In genomic region chr7:711967-712600, GRCh38 we compare ENCODE assay signal across 1 cellular context.
TF ChIP-seq lines count a peak whose summit lies in the region.

No MANE protein-coding gene starts in this region.

TF ChIP-seq in HepG2, 621 proteins besides CTCF, POLR2A, EP300 and RAD21 (continued from another document):
- TF ChIP-seq CHD2 (IDR thresholded peaks at IDR 0.05; ENCODE audit: low read depth, low read length) (no peak), CREB1 (IDR thresholded peaks at IDR 0.05) (no peak), CREB1 (CRISPR knock-in tag; IDR thresholded peaks at IDR 0.05) (no peak), DNMT3B (CRISPR knock-in tag; conservative IDR thresholded peaks at IDR 0.05) (no peak), RNF2 (conservative IDR thresholded peaks at IDR 0.05; ENCODE audit: low read depth) (no peak), KAT8 (CRISPR knock-in tag; IDR thresholded peaks at IDR 0.05) (no peak), ZNF260 (CRISPR knock-in tag; IDR thresholded peaks at IDR 0.05; ENCODE audit: borderline replicate concordance, low read depth) (no peak), CENPX (CRISPR knock-in tag; IDR thresholded peaks at IDR 0.05) (no peak), ZNF350 (CRISPR knock-in tag; IDR thresholded peaks at IDR 0.05; ENCODE audit: borderline replicate concordance, low read depth) (no peak), AGO1 (IDR thresholded peaks at IDR 0.05; ENCODE audit: low read depth, low read length, poor library complexity, severe bottlenecking) (no peak), PPARG (CRISPR knock-in tag; conservative IDR thresholded peaks at IDR 0.05) (no peak), NFIC (IDR thresholded peaks at IDR 0.05; ENCODE audit: low read length) (no peak)
- TF ChIP-seq, protein P1, sequence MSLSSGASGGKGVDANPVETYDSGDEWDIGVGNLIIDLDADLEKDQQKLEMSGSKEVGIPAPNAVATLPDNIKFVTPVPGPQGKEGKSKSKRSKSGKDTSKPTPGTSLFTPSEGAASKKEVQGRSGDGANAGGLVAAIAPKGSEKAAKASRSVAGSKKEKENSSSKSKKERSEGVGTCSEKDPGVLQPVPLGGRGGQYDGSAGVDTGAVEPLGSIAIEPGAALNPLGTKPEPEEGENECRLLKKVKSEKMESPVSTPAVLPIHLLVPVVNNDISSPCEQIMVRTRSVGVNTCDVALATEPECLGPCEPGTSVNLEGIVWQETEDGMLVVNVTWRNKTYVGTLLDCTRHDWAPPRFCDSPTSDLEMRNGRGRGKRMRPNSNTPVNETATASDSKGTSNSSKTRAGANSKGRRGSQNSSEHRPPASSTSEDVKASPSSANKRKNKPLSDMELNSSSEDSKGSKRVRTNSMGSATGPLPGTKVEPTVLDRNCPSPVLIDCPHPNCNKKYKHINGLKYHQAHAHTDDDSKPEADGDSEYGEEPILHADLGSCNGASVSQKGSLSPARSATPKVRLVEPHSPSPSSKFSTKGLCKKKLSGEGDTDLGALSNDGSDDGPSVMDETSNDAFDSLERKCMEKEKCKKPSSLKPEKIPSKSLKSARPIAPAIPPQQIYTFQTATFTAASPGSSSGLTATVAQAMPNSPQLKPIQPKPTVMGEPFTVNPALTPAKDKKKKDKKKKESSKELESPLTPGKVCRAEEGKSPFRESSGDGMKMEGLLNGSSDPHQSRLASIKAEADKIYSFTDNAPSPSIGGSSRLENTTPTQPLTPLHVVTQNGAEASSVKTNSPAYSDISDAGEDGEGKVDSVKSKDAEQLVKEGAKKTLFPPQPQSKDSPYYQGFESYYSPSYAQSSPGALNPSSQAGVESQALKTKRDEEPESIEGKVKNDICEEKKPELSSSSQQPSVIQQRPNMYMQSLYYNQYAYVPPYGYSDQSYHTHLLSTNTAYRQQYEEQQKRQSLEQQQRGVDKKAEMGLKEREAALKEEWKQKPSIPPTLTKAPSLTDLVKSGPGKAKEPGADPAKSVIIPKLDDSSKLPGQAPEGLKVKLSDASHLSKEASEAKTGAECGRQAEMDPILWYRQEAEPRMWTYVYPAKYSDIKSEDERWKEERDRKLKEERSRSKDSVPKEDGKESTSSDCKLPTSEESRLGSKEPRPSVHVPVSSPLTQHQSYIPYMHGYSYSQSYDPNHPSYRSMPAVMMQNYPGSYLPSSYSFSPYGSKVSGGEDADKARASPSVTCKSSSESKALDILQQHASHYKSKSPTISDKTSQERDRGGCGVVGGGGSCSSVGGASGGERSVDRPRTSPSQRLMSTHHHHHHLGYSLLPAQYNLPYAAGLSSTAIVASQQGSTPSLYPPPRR (CRISPR knock-in tag; IDR thresholded peaks at IDR 0.05; ENCODE audit: borderline replicate concordance), result no peak
